In the genomic region with DNA sequence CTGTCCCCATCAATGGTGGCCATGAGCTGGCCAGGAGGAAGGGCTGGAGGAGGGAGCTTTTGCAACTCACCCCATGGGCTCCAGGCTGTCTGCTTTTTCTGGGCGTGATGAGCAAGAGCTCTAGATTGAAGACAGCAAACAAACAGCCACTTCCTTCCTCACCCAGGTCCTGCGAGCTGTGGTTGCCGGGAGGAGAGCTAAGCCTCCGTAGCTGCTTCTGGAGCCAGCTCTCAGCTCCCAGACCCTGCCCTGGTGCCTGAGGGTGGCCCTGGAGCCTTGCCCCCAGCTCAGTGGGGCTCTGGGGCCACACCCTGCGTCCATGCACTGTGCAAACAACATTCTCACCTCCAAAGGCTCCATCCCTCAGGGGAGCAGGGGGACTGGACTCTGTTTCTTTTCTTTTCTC, we compare ENCODE assay signal across 1 cellular context.
TF ChIP-seq lines count a peak whose summit lies in the region.

No MANE protein-coding gene starts in this region.

TF ChIP-seq in H1, 55 proteins besides CTCF, POLR2A, EP300 and RAD21 (continued from another document):
- TF ChIP-seq, protein P1, sequence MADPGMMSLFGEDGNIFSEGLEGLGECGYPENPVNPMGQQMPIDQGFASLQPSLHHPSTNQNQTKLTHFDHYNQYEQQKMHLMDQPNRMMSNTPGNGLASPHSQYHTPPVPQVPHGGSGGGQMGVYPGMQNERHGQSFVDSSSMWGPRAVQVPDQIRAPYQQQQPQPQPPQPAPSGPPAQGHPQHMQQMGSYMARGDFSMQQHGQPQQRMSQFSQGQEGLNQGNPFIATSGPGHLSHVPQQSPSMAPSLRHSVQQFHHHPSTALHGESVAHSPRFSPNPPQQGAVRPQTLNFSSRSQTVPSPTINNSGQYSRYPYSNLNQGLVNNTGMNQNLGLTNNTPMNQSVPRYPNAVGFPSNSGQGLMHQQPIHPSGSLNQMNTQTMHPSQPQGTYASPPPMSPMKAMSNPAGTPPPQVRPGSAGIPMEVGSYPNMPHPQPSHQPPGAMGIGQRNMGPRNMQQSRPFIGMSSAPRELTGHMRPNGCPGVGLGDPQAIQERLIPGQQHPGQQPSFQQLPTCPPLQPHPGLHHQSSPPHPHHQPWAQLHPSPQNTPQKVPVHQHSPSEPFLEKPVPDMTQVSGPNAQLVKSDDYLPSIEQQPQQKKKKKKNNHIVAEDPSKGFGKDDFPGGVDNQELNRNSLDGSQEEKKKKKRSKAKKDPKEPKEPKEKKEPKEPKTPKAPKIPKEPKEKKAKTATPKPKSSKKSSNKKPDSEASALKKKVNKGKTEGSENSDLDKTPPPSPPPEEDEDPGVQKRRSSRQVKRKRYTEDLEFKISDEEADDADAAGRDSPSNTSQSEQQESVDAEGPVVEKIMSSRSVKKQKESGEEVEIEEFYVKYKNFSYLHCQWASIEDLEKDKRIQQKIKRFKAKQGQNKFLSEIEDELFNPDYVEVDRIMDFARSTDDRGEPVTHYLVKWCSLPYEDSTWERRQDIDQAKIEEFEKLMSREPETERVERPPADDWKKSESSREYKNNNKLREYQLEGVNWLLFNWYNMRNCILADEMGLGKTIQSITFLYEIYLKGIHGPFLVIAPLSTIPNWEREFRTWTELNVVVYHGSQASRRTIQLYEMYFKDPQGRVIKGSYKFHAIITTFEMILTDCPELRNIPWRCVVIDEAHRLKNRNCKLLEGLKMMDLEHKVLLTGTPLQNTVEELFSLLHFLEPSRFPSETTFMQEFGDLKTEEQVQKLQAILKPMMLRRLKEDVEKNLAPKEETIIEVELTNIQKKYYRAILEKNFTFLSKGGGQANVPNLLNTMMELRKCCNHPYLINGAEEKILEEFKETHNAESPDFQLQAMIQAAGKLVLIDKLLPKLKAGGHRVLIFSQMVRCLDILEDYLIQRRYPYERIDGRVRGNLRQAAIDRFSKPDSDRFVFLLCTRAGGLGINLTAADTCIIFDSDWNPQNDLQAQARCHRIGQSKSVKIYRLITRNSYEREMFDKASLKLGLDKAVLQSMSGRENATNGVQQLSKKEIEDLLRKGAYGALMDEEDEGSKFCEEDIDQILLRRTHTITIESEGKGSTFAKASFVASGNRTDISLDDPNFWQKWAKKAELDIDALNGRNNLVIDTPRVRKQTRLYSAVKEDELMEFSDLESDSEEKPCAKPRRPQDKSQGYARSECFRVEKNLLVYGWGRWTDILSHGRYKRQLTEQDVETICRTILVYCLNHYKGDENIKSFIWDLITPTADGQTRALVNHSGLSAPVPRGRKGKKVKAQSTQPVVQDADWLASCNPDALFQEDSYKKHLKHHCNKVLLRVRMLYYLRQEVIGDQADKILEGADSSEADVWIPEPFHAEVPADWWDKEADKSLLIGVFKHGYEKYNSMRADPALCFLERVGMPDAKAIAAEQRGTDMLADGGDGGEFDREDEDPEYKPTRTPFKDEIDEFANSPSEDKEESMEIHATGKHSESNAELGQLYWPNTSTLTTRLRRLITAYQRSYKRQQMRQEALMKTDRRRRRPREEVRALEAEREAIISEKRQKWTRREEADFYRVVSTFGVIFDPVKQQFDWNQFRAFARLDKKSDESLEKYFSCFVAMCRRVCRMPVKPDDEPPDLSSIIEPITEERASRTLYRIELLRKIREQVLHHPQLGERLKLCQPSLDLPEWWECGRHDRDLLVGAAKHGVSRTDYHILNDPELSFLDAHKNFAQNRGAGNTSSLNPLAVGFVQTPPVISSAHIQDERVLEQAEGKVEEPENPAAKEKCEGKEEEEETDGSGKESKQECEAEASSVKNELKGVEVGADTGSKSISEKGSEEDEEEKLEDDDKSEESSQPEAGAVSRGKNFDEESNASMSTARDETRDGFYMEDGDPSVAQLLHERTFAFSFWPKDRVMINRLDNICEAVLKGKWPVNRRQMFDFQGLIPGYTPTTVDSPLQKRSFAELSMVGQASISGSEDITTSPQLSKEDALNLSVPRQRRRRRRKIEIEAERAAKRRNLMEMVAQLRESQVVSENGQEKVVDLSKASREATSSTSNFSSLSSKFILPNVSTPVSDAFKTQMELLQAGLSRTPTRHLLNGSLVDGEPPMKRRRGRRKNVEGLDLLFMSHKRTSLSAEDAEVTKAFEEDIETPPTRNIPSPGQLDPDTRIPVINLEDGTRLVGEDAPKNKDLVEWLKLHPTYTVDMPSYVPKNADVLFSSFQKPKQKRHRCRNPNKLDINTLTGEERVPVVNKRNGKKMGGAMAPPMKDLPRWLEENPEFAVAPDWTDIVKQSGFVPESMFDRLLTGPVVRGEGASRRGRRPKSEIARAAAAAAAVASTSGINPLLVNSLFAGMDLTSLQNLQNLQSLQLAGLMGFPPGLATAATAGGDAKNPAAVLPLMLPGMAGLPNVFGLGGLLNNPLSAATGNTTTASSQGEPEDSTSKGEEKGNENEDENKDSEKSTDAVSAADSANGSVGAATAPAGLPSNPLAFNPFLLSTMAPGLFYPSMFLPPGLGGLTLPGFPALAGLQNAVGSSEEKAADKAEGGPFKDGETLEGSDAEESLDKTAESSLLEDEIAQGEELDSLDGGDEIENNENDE (IDR thresholded peaks at IDR 0.05; ENCODE audit: insufficient replicate concordance, low read length): no peak
- TF ChIP-seq GTF2F1 (IDR thresholded peaks at IDR 0.05; ENCODE audit: borderline replicate concordance, low read depth, low read length) (no peak), KDM4A (IDR thresholded peaks at IDR 0.05; ENCODE audit: low read depth, low read length, severe bottlenecking) (no peak), ASH2L (IDR thresholded peaks at IDR 0.05; ENCODE audit: low read length) (no peak), BCL11A (IDR thresholded peaks at IDR 0.05; ENCODE audit: low read depth in 2 of 2, low read length in 2 of 2) (no peak), POLR2AphosphoS5 (IDR thresholded peaks at IDR 0.05; ENCODE audit: low read depth, low read length) (no peak), CBX5 (IDR thresholded peaks at IDR 0.05; ENCODE audit: low read depth, low read length) (no peak), CBX8 (IDR thresholded peaks at IDR 0.05; ENCODE audit: borderline replicate concordance, low read depth, low read length) (no peak), EZH2 (IDR thresholded peaks at IDR 0.05; ENCODE audit: low read depth, low read length, severe bottlenecking) (no peak), KDM5A (IDR thresholded peaks at IDR 0.05; ENCODE audit: low read length) (no peak), SUZ12 (IDR thresholded peaks at IDR 0.05; ENCODE audit: low read length) (no peak), HDAC2 (IDR thresholded peaks at IDR 0.05; ENCODE audit: borderline replicate concordance in 1 of 2, low read depth in 2 of 2, low read length in 2 of 2) (no peak), TCF12 (IDR thresholded peaks at IDR 0.05; ENCODE audit: low read depth, low read length) (no peak), ZNF274 (IDR thresholded peaks at IDR 0.05; ENCODE audit: borderline replicate concordance, extremely low read depth, low read length) (no peak)
